6 cellular contexts compared by ENCODE assay signal in the genomic region with DNA sequence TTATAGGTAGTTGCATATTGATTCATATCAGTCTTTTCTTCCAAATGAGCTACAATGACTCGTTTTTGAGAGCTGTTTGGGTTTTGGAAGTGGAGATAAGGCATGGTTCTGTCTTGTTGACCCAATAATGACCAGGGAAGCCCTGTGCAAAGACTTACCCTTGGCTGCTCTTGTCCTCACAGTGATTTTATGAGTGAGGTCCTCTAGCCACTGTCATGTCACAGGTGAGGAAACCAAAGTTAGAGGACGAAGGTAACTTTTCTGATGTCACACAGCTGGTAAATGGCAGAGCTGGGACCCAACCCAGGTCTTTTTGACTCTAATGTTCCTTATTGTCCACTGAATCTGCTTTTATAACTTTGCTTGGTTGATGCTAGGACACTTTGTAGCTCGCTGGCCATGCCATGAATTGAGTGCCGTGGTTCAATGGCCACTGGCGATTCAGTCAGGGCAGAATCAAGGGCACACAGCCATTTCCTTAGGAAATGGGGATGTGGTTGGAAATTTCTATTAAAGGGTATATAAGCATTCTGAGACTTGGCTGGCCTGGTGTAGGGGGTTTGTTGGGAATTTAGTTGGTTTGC.
DNase-seq lines count a peak whose midpoint lies in the region; ATAC-seq and TF ChIP-seq lines count a peak whose summit lies in the region.
"Not testable (repeated sequence)": the region's sequence is repeated elsewhere in the genome, so short reads cannot be mapped to it uniquely, and the experiment has no call there.

No MANE protein-coding gene starts in this region.

- H3K4me1 Mint-ChIP-seq in activated CD4-positive, alpha-beta T cell treated with anti-CD3 and anti-CD28 coated beads, Interleukin-2, amount 10 ng/mL, durations not matched to agents 7 days and 5 days; type B pancreatic cell (ENCODE audit: unreplicated experiment): not testable (repeated sequence)

- not testable (repeated sequence) for H3K4me3 Mint-ChIP-seq in activated CD4-positive, alpha-beta T cell treated with anti-CD3 and anti-CD28 coated beads, Interleukin-2, amount 10 ng/mL, durations not matched to agents 7 days and 5 days; type B pancreatic cell

- POLR2A ChIA-PET in activated CD4-positive, alpha-beta T cell treated with anti-CD3 and anti-CD28 coated beads, Interleukin-2, amount 10 ng/mL, durations not matched to agents 7 days and 5 days (lab: Charles Lee): not testable (repeated sequence)

- DNase-seq in activated CD4-positive, alpha-beta T cell treated with anti-CD3 and anti-CD28 coated beads, Interleukin-2, amount 10 ng/mL, durations not matched to agents 7 days and 5 days: peak; percentile 6
- peak; percentile 1 for DNase-seq in activated naive CD4-positive, alpha-beta T cell treated with Interleukin-2 at 50 U/mL for 16 hours
- not testable (repeated sequence) for DNase-seq in epithelial cell of proximal tubule (ENCODE audit: low read depth)
- DNase-seq in lung (ENCODE audit: low spot score) (peak; percentile 26), posterior vena cava (ENCODE audit: low spot score) (peak; percentile 53), type B pancreatic cell (ENCODE audit: extremely low spot score, unreplicated experiment) (peak; percentile 71)

- H3K27ac ChIP-seq in lung (ENCODE audit: low read depth in 1 of 2, low read length in 1 of 2): not testable (repeated sequence)

- H3K9me3 ChIP-seq in lung (ENCODE audit: control insufficient read depth in 2 of 2, insufficient read depth in 1 of 2, low read length in 1 of 2): peaks cover 0 to 16% of the 10 kb centered on the region in 2 donors

- H3K4me3 ChIP-seq in epithelial cell of proximal tubule (ENCODE audit: low read depth, low read length); lung: not testable (repeated sequence)

- H3K9me3 Mint-ChIP-seq in activated CD4-positive, alpha-beta T cell treated with anti-CD3 and anti-CD28 coated beads, Interleukin-2, amount 10 ng/mL, durations not matched to agents 7 days and 5 days; type B pancreatic cell: not testable (repeated sequence)

- H3K36me3 ChIP-seq in lung (ENCODE audit: control insufficient read depth in 2 of 2, insufficient read depth in 2 of 2, low read length in 2 of 2): not testable (repeated sequence)

- H3K27me3 ChIP-seq in lung (ENCODE audit: control insufficient read depth, insufficient read depth): not testable (repeated sequence)

- intact Hi-C loops in posterior vena cava (cut with DNase I): not testable (repeated sequence)

- 63% methylated on average over 5 of the region's 5 CpGs for WGBS in lung, 2 donors

- CTCF ChIA-PET in activated CD4-positive, alpha-beta T cell treated with anti-CD3 and anti-CD28 coated beads, Interleukin-2, amount 10 ng/mL, durations not matched to agents 7 days and 5 days (lab: Charles Lee): not testable (repeated sequence)

- not testable (repeated sequence) for H3K36me3 Mint-ChIP-seq in activated CD4-positive, alpha-beta T cell treated with anti-CD3 and anti-CD28 coated beads, Interleukin-2, amount 10 ng/mL, durations not matched to agents 7 days and 5 days (ENCODE audit: low read depth); type B pancreatic cell

- ATAC-seq in lung (ENCODE audit: insufficient read depth, low FRiP score): not testable (repeated sequence)

- not testable (repeated sequence) for H3K27me3 Mint-ChIP-seq in activated CD4-positive, alpha-beta T cell treated with anti-CD3 and anti-CD28 coated beads, Interleukin-2, amount 10 ng/mL, durations not matched to agents 7 days and 5 days; type B pancreatic cell

- not testable (repeated sequence) for H3K4me1 ChIP-seq in lung (ENCODE audit: control insufficient read depth in 2 of 2, insufficient read depth in 2 of 2, low read length in 2 of 2)

- H3K27ac Mint-ChIP-seq in activated CD4-positive, alpha-beta T cell treated with anti-CD3 and anti-CD28 coated beads, Interleukin-2, amount 10 ng/mL, durations not matched to agents 7 days and 5 days; type B pancreatic cell: not testable (repeated sequence)

- peak; percentile 9 for TF ChIP-seq CTCF in epithelial cell of proximal tubule (conservative IDR thresholded peaks at IDR 0.05; ENCODE audit: low read depth, low read length)
- not testable (repeated sequence) for TF ChIP-seq CTCF in lung (IDR thresholded peaks at IDR 0.05; ENCODE audit: control extremely low read depth, extremely low read depth); type B pancreatic cell (conservative IDR thresholded peaks at IDR 0.05)
